Comparison of ENCODE assay signal across 1 cellular context in genomic region chr19:58476498-58477015, GRCh38.
TF ChIP-seq lines count a peak whose summit lies in the region.

No MANE protein-coding gene starts in this region.

TF ChIP-seq in HepG2, 621 proteins besides CTCF, POLR2A, EP300 and RAD21:
- TF ChIP-seq ZNF451 (CRISPR knock-in tag; IDR thresholded peaks at IDR 0.05) (0 out of 2 replicates have a peak, but pooled peaks have one; percentile 39), MTA1 (CRISPR knock-in tag; IDR thresholded peaks at IDR 0.05; ENCODE audit: borderline replicate concordance) (0 out of 2 replicates have a peak, but pooled peaks have one; percentile 12), RBM39 (IDR thresholded peaks at IDR 0.05; ENCODE audit: low read depth, low read length, poor library complexity, severe bottlenecking) (peak; percentile 9), CCDC6 (CRISPR knock-in tag; IDR thresholded peaks at IDR 0.05) (0 out of 2 replicates have a peak, but pooled peaks have one; percentile 16), ZFP91 (CRISPR knock-in tag; IDR thresholded peaks at IDR 0.05; ENCODE audit: borderline replicate concordance) (0 out of 2 replicates have a peak, but pooled peaks have one; percentile 1), MAFF (IDR thresholded peaks at IDR 0.05; ENCODE audit: low read depth, low read length) (no peak), ZNF280D (CRISPR knock-in tag; IDR thresholded peaks at IDR 0.05) (0 out of 2 replicates have a peak, but pooled peaks have one; percentile 43), ZNF687 (CRISPR knock-in tag; IDR thresholded peaks at IDR 0.05) (peak; percentile 79), ZNF891 (CRISPR knock-in tag; IDR thresholded peaks at IDR 0.05) (0 out of 2 replicates have a peak, but pooled peaks have one; percentile 18), FOXA3 (CRISPR knock-in tag; IDR thresholded peaks at IDR 0.05) (no peak), DPF2 (CRISPR knock-in tag; IDR thresholded peaks at IDR 0.05; ENCODE audit: borderline replicate concordance, low read depth) (no peak), ZNF12 (CRISPR knock-in tag; IDR thresholded peaks at IDR 0.05) (0 out of 2 replicates have a peak, but pooled peaks have one; percentile 1), TFDP2 (CRISPR knock-in tag; IDR thresholded peaks at IDR 0.05) (0 out of 2 replicates have a peak, but pooled peaks have one; percentile 4), AGO2 (optimal IDR thresholded peaks at IDR 0.05; ENCODE audit: low read depth, low read length) (peak; percentile 88), SSRP1 (CRISPR knock-in tag; IDR thresholded peaks at IDR 0.05) (0 out of 2 replicates have a peak, but pooled peaks have one; percentile 46), ZNF333 (CRISPR knock-in tag; IDR thresholded peaks at IDR 0.05; ENCODE audit: borderline replicate concordance) (0 out of 2 replicates have a peak, but pooled peaks have one; percentile 22), ZNF44 (CRISPR knock-in tag; IDR thresholded peaks at IDR 0.05) (0 out of 2 replicates have a peak, but pooled peaks have one; percentile 24), AGO1 (IDR thresholded peaks at IDR 0.05; ENCODE audit: low read depth, low read length, poor library complexity, severe bottlenecking) (peak; percentile 78), ZFY (CRISPR knock-in tag; IDR thresholded peaks at IDR 0.05) (0 out of 2 replicates have a peak, but pooled peaks have one; percentile 13), FUBP1 (CRISPR knock-in tag; IDR thresholded peaks at IDR 0.05; ENCODE audit: borderline replicate concordance) (peak; percentile 74; the same call in 1 of the 2 replicates), ESRRA (CRISPR knock-in tag; IDR thresholded peaks at IDR 0.05; ENCODE audit: low read depth) (no peak), SALL2 (CRISPR knock-in tag; IDR thresholded peaks at IDR 0.05) (no peak), GLI4 (CRISPR knock-in tag; IDR thresholded peaks at IDR 0.05; ENCODE audit: borderline replicate concordance) (0 out of 2 replicates have a peak, but pooled peaks have one; percentile 45), NKX3-1 (CRISPR knock-in tag; IDR thresholded peaks at IDR 0.05) (no peak), HDAC2 (CRISPR knock-in tag; IDR thresholded peaks at IDR 0.05) (0 out of 2 replicates have a peak, but pooled peaks have one; percentile 3), KDM2A (CRISPR knock-in tag; IDR thresholded peaks at IDR 0.05; ENCODE audit: borderline replicate concordance, low read depth) (0 out of 2 replicates have a peak, but pooled peaks have one; percentile 3), ZNF484 (CRISPR knock-in tag; IDR thresholded peaks at IDR 0.05; ENCODE audit: borderline replicate concordance, low read depth) (no peak), KAT2B (IDR thresholded peaks at IDR 0.05; ENCODE audit: borderline replicate concordance, low read depth, low read length) (no peak), SRSF1 (optimal IDR thresholded peaks at IDR 0.05; ENCODE audit: low read depth, low read length) (peak; percentile 35), SIN3B (IDR thresholded peaks at IDR 0.05; ENCODE audit: low read length) (no peak), CAMTA2 (CRISPR knock-in tag; IDR thresholded peaks at IDR 0.05; ENCODE audit: borderline replicate concordance) (0 out of 2 replicates have a peak, but pooled peaks have one; percentile 66), YEATS2 (CRISPR knock-in tag; IDR thresholded peaks at IDR 0.05; ENCODE audit: borderline replicate concordance) (no peak), ZC3H4 (CRISPR knock-in tag; IDR thresholded peaks at IDR 0.05; ENCODE audit: borderline replicate concordance) (no peak), ZNF343 (CRISPR knock-in tag; IDR thresholded peaks at IDR 0.05) (no peak), ATF6 (CRISPR knock-in tag; conservative IDR thresholded peaks at IDR 0.05) (no peak), LCORL (IDR thresholded peaks at IDR 0.05) (no peak), LCORL (CRISPR knock-in tag; IDR thresholded peaks at IDR 0.05) (no peak), POGZ (CRISPR knock-in tag; IDR thresholded peaks at IDR 0.05) (0 out of 2 replicates have a peak, but pooled peaks have one; percentile 2)
